In the genomic region with DNA sequence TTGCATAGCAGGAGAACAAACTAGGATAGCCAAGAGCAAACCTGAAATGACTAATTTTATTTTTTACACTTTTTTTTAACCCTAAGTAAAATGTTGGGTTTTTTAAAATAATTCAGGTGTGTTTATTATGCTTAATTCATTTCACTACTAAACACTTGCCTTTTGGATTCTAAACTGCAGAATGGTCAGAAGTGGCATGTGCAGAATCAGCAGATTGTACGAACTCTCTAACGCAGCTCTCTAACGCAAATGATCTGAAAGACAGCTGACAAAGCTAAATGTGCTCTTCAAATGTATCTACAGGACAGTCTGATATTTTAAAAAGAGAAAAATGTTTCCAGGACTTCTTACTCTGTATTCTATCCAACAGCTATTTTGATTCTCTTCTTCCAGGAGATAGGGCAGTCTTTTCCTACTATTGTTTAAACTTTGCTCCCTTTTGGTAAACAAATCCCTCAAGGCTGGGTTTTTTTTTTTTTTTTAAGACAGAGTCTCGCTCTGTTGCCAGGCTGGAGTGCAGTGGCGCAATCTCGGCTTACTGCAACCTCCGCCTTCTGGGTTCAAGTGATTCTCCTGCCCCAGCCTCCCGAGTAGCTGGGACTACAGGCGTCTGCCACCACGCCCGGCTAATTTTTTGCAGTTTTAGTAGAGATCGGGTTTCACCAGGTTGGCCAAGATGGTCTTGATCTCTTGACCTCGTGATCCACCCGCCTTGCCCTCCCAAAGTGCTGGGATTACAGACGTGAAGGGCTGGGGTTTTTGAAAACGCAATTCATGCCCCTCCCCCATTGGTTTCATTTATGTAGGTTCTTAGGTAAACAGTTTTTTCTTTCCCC, we compare ENCODE assay signal across 1 cellular context.
TF ChIP-seq lines count a peak whose summit lies in the region.

No MANE protein-coding gene starts in this region.

TF ChIP-seq in GM23338, 12 proteins besides CTCF, POLR2A, EP300 and RAD21 (continued from another document):
- TF ChIP-seq, protein P1, sequence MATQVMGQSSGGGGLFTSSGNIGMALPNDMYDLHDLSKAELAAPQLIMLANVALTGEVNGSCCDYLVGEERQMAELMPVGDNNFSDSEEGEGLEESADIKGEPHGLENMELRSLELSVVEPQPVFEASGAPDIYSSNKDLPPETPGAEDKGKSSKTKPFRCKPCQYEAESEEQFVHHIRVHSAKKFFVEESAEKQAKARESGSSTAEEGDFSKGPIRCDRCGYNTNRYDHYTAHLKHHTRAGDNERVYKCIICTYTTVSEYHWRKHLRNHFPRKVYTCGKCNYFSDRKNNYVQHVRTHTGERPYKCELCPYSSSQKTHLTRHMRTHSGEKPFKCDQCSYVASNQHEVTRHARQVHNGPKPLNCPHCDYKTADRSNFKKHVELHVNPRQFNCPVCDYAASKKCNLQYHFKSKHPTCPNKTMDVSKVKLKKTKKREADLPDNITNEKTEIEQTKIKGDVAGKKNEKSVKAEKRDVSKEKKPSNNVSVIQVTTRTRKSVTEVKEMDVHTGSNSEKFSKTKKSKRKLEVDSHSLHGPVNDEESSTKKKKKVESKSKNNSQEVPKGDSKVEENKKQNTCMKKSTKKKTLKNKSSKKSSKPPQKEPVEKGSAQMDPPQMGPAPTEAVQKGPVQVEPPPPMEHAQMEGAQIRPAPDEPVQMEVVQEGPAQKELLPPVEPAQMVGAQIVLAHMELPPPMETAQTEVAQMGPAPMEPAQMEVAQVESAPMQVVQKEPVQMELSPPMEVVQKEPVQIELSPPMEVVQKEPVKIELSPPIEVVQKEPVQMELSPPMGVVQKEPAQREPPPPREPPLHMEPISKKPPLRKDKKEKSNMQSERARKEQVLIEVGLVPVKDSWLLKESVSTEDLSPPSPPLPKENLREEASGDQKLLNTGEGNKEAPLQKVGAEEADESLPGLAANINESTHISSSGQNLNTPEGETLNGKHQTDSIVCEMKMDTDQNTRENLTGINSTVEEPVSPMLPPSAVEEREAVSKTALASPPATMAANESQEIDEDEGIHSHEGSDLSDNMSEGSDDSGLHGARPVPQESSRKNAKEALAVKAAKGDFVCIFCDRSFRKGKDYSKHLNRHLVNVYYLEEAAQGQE (IDR thresholded peaks at IDR 0.05; ENCODE audit: unreplicated experiment): no peak
- TF ChIP-seq JUNB (IDR thresholded peaks at IDR 0.05; ENCODE audit: unreplicated experiment): no peak
- TF ChIP-seq STAT1 (IDR thresholded peaks at IDR 0.05; ENCODE audit: unreplicated experiment): no peak
- TF ChIP-seq ZNF114 (CRISPR knock-in tag; IDR thresholded peaks at IDR 0.05): no peak
- TF ChIP-seq ZNF331 (CRISPR knock-in tag; IDR thresholded peaks at IDR 0.05; ENCODE audit: low read depth): no peak
- TF ChIP-seq NANOG (IDR thresholded peaks at IDR 0.05; ENCODE audit: borderline replicate concordance): no peak
- no peak for TF ChIP-seq CREB1 (CRISPR knock-in tag; IDR thresholded peaks at IDR 0.05; ENCODE audit: low read depth)
- TF ChIP-seq POLR2AphosphoS5 (IDR thresholded peaks at IDR 0.05; ENCODE audit: low read depth): no peak
- no peak for TF ChIP-seq EZH2 (IDR thresholded peaks at IDR 0.05; ENCODE audit: low read depth, unreplicated experiment)
- TF ChIP-seq EZH2phosphoT487 (IDR thresholded peaks at IDR 0.05; ENCODE audit: unreplicated experiment): no peak
- TF ChIP-seq, protein P2, sequence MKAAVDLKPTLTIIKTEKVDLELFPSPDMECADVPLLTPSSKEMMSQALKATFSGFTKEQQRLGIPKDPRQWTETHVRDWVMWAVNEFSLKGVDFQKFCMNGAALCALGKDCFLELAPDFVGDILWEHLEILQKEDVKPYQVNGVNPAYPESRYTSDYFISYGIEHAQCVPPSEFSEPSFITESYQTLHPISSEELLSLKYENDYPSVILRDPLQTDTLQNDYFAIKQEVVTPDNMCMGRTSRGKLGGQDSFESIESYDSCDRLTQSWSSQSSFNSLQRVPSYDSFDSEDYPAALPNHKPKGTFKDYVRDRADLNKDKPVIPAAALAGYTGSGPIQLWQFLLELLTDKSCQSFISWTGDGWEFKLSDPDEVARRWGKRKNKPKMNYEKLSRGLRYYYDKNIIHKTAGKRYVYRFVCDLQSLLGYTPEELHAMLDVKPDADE (IDR thresholded peaks at IDR 0.05): no peak
